18 cellular contexts compared by ENCODE assay signal in the genomic region with DNA sequence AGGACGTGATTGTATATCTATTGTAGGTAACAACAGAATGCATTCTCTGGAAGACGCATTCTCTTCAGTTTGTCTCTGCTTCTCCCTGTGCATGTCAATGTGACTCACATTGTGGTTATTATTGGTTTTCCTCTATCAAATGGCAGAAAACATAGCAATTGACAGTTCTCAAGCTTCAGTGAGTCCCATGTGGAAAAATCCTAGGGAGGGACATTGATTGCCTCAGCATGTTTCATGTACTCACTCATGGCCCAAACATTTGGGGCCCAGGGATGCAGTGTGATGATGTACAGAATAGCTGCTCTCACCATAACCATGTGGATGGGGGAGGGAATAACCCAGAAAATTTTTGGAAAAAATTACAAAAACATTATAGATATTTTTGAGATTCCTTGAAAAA.
"Had no signal": no experiment of that assay in that cellular context is flagged by ENCODE, and none has a peak within 500 bp of the region (broad histone marks: within the 10 kb centered on the region; RNA-seq: fewer than 3 reads in every experiment).

No MANE protein-coding gene starts in this region.

- ATAC-seq: effector memory CD8-positive, alpha-beta T cell; gastroesophageal sphincter; left cardiac atrium; pancreas; right cardiac atrium had no signal

- H3K27ac ChIP-seq: gastroesophageal sphincter, left ventricle myocardium inferior, pancreas, stomach, thoracic aorta, transverse colon had no signal

- H3K9me3 ChIP-seq: pancreas, thoracic aorta, transverse colon had no signal

- FAIRE-seq: keratinocyte, pancreas had no signal

- H3K27me3 ChIP-seq: gastroesophageal sphincter, pancreas, stomach, transverse colon had no signal

- H3K4me3 ChIP-seq: gastroesophageal sphincter, left ventricle myocardium inferior, lung, pancreas, stomach, thoracic aorta, transverse colon had no signal

- H3K36me3 ChIP-seq: gastroesophageal sphincter, left ventricle myocardium inferior, pancreas, stomach, thoracic aorta, transverse colon had no signal

- H3K4me1 ChIP-seq: gastroesophageal sphincter, left ventricle myocardium inferior, pancreas, stomach, transverse colon had no signal

- DNase-seq: effector memory CD8-positive, alpha-beta T cell; glutamatergic neuron; left cardiac atrium; left ventricle myocardium inferior; mesendoderm; naive B cell; occipital lobe; pancreas; right cardiac atrium; stimulated activated CD4-positive, alpha-beta T cell treated with anti-CD3 and anti-CD28 coated beads, Interleukin-2, amount 100 ng/mL, for 24 hours; stimulated activated naive CD4-positive, alpha-beta T cell; stomach; substantia nigra; transverse colon had no signal
